ENCODE assay signal across 11 cellular contexts in the genomic region with DNA sequence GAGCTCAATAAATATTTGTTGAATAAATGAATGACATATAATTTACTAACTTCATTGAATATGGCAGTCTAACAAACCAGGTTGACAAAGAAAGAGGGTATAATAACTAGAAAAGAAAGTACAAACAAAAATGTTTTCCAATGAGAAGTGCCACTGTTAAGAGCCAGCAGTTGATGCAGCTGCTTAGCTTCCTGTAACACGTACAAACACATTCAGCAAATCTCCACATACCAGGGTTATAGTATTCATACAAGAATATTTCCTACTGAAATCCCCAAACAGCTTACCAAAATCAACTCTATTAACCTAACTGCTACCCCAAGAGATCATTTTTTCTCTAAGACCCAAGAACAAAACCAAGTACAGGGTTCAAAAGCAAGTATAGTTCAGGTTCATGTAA.
DNase-seq lines count a peak whose midpoint lies in the region; ATAC-seq and TF ChIP-seq lines count a peak whose summit lies in the region.
"Had no signal": no experiment of that assay in that cellular context is flagged by ENCODE, and none has a peak within 500 bp of the region (broad histone marks: within the 10 kb centered on the region; RNA-seq: fewer than 3 reads in every experiment).

No MANE protein-coding gene starts in this region.

- TF ChIP-seq CTCF in foreskin keratinocyte (conservative IDR thresholded peaks at IDR 0.05): no peak
- no peak for TF ChIP-seq CTCF in Caco-2 (IDR thresholded peaks at IDR 0.05; ENCODE audit: insufficient read depth in 1 of 2, low read depth in 1 of 2, low read length in 1 of 2, severe bottlenecking in 1 of 2, unreplicated experiment in 1 of 2)

- H3K9me3 ChIP-seq in CD4-positive, CD25-positive, alpha-beta regulatory T cell (ENCODE audit: control insufficient read depth in 2 of 2, low read length in 2 of 2): no peaks in the 10 kb centered on the region
- H3K9me3 ChIP-seq in effector memory CD4-positive, alpha-beta T cell (ENCODE audit: control insufficient read depth, low read length): no peaks in the 10 kb centered on the region
- H3K9me3 ChIP-seq in Caco-2: no peaks in the 10 kb centered on the region
- H3K9me3 ChIP-seq: BLaER1 treated with 17β-estradiol and CSF1 and Interleukin-3, amounts not matched to agents 10 nM and 100 nM had no signal

- no peaks in the 10 kb centered on the region for H3K27me3 ChIP-seq in CD4-positive, CD25-positive, alpha-beta regulatory T cell (ENCODE audit: control insufficient read depth, insufficient read depth, low read length)
- H3K27me3 ChIP-seq in foreskin keratinocyte (no peaks in the 10 kb centered on the region), rectal smooth muscle tissue (ENCODE audit: control insufficient read depth, insufficient read depth, low read length) (no peaks in the 10 kb centered on the region), Caco-2 (replicated peaks; ENCODE audit: control insufficient read depth, insufficient read depth, low read length) (no peaks in the 10 kb centered on the region)
- no peaks in the 10 kb centered on the region for H3K27me3 ChIP-seq in effector memory CD4-positive, alpha-beta T cell (replicated peaks; ENCODE audit: control insufficient read depth, insufficient read depth, low read length, poor library complexity, severe bottlenecking)
- H3K27me3 ChIP-seq: BLaER1 treated with 17β-estradiol and CSF1 and Interleukin-3, amounts not matched to agents 10 nM and 100 nM had no signal

- H3K4me3 ChIP-seq in CD4-positive, CD25-positive, alpha-beta regulatory T cell (ENCODE audit: low read depth, low read length): peak overlapping the region; percentile 5
- H3K4me3 ChIP-seq in rectal smooth muscle tissue (ENCODE audit: low read length): no peak overlapping the region
- no peak overlapping the region for H3K4me3 ChIP-seq in effector memory CD4-positive, alpha-beta T cell (ENCODE audit: insufficient read depth, low read depth, low read length, poor library complexity, severe bottlenecking)
- H3K4me3 ChIP-seq in Caco-2 (ENCODE audit: low read depth, low read length): no peak overlapping the region
- H3K4me3 ChIP-seq: BLaER1 treated with 17β-estradiol and CSF1 and Interleukin-3, amounts not matched to agents 10 nM and 100 nM had no signal

- H3K4me1 Mint-ChIP-seq in CD4-positive, CD25-positive, alpha-beta regulatory T cell: peaks cover 27 to 46% (median 43%) of the 10 kb centered on the region in 4 donors
- H3K4me1 Mint-ChIP-seq in activated T-helper 17 cell treated with anti-CD3 and anti-CD28 coated beads, Interleukin-2, amount 50 U/mL, for 72 hours: peaks cover 15% of the 10 kb centered on the region
- H3K4me1 Mint-ChIP-seq in Caco-2 (ENCODE audit: low read depth, unreplicated experiment): no peaks in the 10 kb centered on the region

- peaks cover 3% of the 10 kb centered on the region for H3K36me3 ChIP-seq in CD4-positive, CD25-positive, alpha-beta regulatory T cell (ENCODE audit: control insufficient read depth, insufficient read depth, low read length)
- H3K36me3 ChIP-seq in rectal smooth muscle tissue (ENCODE audit: control insufficient read depth, insufficient read depth, low read length): no peaks in the 10 kb centered on the region
- no peaks in the 10 kb centered on the region for H3K36me3 ChIP-seq in effector memory CD4-positive, alpha-beta T cell (ENCODE audit: control insufficient read depth, insufficient read depth, low read length)
- H3K36me3 ChIP-seq in Caco-2 (ENCODE audit: control insufficient read depth, insufficient read depth, low read length): no peaks in the 10 kb centered on the region

- CTCF ChIA-PET in Caco-2 (lab: Charles Lee): no interaction called here

- H3K9me3 Mint-ChIP-seq in CD4-positive, CD25-positive, alpha-beta regulatory T cell: no peaks in the 10 kb centered on the region
- H3K9me3 Mint-ChIP-seq in activated T-helper 17 cell treated with anti-CD3 and anti-CD28 coated beads, Interleukin-2, amount 50 U/mL, for 72 hours: no peaks in the 10 kb centered on the region
- no peaks in the 10 kb centered on the region for H3K9me3 Mint-ChIP-seq in Caco-2 (ENCODE audit: unreplicated experiment)

- no peaks in the 10 kb centered on the region for H3K27me3 Mint-ChIP-seq in CD4-positive, CD25-positive, alpha-beta regulatory T cell
- no peaks in the 10 kb centered on the region for H3K27me3 Mint-ChIP-seq in activated T-helper 17 cell treated with anti-CD3 and anti-CD28 coated beads, Interleukin-2, amount 50 U/mL, for 72 hours
- H3K27me3 Mint-ChIP-seq in Caco-2 (ENCODE audit: insufficient read depth, unreplicated experiment): no peaks in the 10 kb centered on the region

- ATAC-seq in CD4-positive, CD25-positive, alpha-beta regulatory T cell (ENCODE audit: low read depth in 2 of 2): peak in 1 of 2 donors; percentile 42
- no peak for ATAC-seq in activated T-helper 17 cell treated with anti-CD3 and anti-CD28 coated beads, Interleukin-2, amount 50 U/mL, for 72 hours (replicated peaks)
- peak; percentile 46 for ATAC-seq in foreskin keratinocyte

- POLR2A ChIA-PET in Caco-2 (lab: Charles Lee): no interaction called here

- H3K27ac Mint-ChIP-seq in CD4-positive, CD25-positive, alpha-beta regulatory T cell: peak overlapping the region; percentile 3 to 11 (median 7)
- H3K27ac Mint-ChIP-seq in activated T-helper 17 cell treated with anti-CD3 and anti-CD28 coated beads, Interleukin-2, amount 50 U/mL, for 72 hours: peak overlapping the region; percentile 18
- no peak overlapping the region for H3K27ac Mint-ChIP-seq in Caco-2 (ENCODE audit: unreplicated experiment)

- no peak overlapping the region for H3K9ac ChIP-seq in rectal smooth muscle tissue (ENCODE audit: low read length)
- H3K9ac ChIP-seq: BLaER1 treated with 17β-estradiol and CSF1 and Interleukin-3, amounts not matched to agents 10 nM and 100 nM had no signal

- peak overlapping the region; percentile 26 for H3K27ac ChIP-seq in CD4-positive, CD25-positive, alpha-beta regulatory T cell (ENCODE audit: insufficient read depth, low read length, poor library complexity, severe bottlenecking)
- H3K27ac ChIP-seq in foreskin keratinocyte: peak overlapping the region; percentile 74
- H3K27ac ChIP-seq in rectal smooth muscle tissue (ENCODE audit: low read depth, low read length): peak overlapping the region; percentile 83
- no peak overlapping the region for H3K27ac ChIP-seq in effector memory CD4-positive, alpha-beta T cell (ENCODE audit: insufficient read depth, low read length, poor library complexity, severe bottlenecking)
- H3K27ac ChIP-seq: BLaER1 treated with 17β-estradiol and CSF1 and Interleukin-3, amounts not matched to agents 10 nM and 100 nM had no signal

- intact Hi-C loops in Caco-2 (cut with micrococcal nuclease; ENCODE audit: unreplicated experiment): no loop called here

- H3K36me3 Mint-ChIP-seq in CD4-positive, CD25-positive, alpha-beta regulatory T cell: peaks cover 3% of the 10 kb centered on the region
- H3K36me3 Mint-ChIP-seq in activated T-helper 17 cell treated with anti-CD3 and anti-CD28 coated beads, Interleukin-2, amount 50 U/mL, for 72 hours (ENCODE audit: low read depth): peaks cover 9% of the 10 kb centered on the region
- no peaks in the 10 kb centered on the region for H3K36me3 Mint-ChIP-seq in Caco-2 (ENCODE audit: insufficient read depth, unreplicated experiment)

- no TSS peak for BruUV-seq in Caco-2 (replicated peaks; lab: Mats Ljungman, UMichigan)

- H3K4me1 ChIP-seq in CD4-positive, CD25-positive, alpha-beta regulatory T cell (ENCODE audit: control insufficient read depth, insufficient read depth, low read length, poor library complexity, severe bottlenecking): no peaks in the 10 kb centered on the region
- H3K4me1 ChIP-seq in foreskin keratinocyte (peaks cover 36% of the 10 kb centered on the region), rectal smooth muscle tissue (ENCODE audit: control insufficient read depth, insufficient read depth, low read length) (peaks cover 34% of the 10 kb centered on the region), Caco-2 (no peaks in the 10 kb centered on the region)
- H3K4me1 ChIP-seq in effector memory CD4-positive, alpha-beta T cell (ENCODE audit: control insufficient read depth, insufficient read depth, low read length, poor library complexity, severe bottlenecking): no peaks in the 10 kb centered on the region

- H3K4me3 Mint-ChIP-seq in CD4-positive, CD25-positive, alpha-beta regulatory T cell: no peak overlapping the region
- no peak overlapping the region for H3K4me3 Mint-ChIP-seq in activated T-helper 17 cell treated with anti-CD3 and anti-CD28 coated beads, Interleukin-2, amount 50 U/mL, for 72 hours
- H3K4me3 Mint-ChIP-seq in Caco-2 (ENCODE audit: unreplicated experiment): no peak overlapping the region

- no peak for DNase-seq in CD4-positive, CD25-positive, alpha-beta regulatory T cell
- DNase-seq in foreskin keratinocyte (peak; percentile 50 to 67), T-helper 1 cell (no peak), Caco-2 (no peak)
- DNase-seq in activated naive CD4-positive, alpha-beta T cell treated with anti-CD3 and anti-CD28 coated beads, Interleukin-2, amount 50 U/mL, for 16 hours: no peak
- no peak for DNase-seq in effector memory CD4-positive, alpha-beta T cell
- DNase-seq: activated effector memory CD4-positive, alpha-beta T cell treated with Interleukin-2 at 50 U/mL for 16 hours; effector CD8-positive, alpha-beta T cell had no signal

Comparison
In these comparisons a context has a peak if more than half of its experiments do, and no peak if none do; other contexts are left out.
1. DNase-seq: peak in foreskin keratinocyte (2 of 2); none in CD4-positive, CD25-positive, alpha-beta regulatory T cell (0 of 3), activated naive CD4-positive, alpha-beta T cell treated with anti-CD3 and anti-CD28 coated beads, Interleukin-2, amount 50 U/mL, for 16 hours (single experiment), effector memory CD4-positive, alpha-beta T cell (0 of 3), T-helper 1 cell (0 of 5) and Caco-2 (0 of 2).